Comparison of ENCODE assay signal across 8 cellular contexts in genomic region chr9:111399772-111400563, GRCh38.
A peak's percentile ranks its signal among the peaks of the same experiment; 100 is the strongest.
DNase-seq lines count a peak whose midpoint lies in the region; ATAC-seq and TF ChIP-seq lines count a peak whose summit lies in the region.

No MANE protein-coding gene starts in this region.

- H3K36me3 Mint-ChIP-seq in activated CD8-positive, alpha-beta T cell treated with anti-CD3 and anti-CD28 coated beads, Interleukin-2, amount 10 ng/mL, durations not matched to agents 7 days and 5 days (ENCODE audit: low read depth): peaks cover 73% of the 10 kb centered on the region

- intact Hi-C loops in lower lobe of right lung (cut with DNase I): no loop called here

- DNase-seq in GM06990 (ENCODE audit: extremely low read depth, insufficient read length) (no peak), HuH-7 (ENCODE audit: low spot score) (peak; percentile 42), lower lobe of right lung (no peak), NOMO-1 (lab: John Stamatoyannopoulos, UW; ENCODE audit: unreplicated experiment in 2 of 2) (no peak)
- no peak for DNase-seq in activated CD8-positive, alpha-beta T cell treated with anti-CD3 and anti-CD28 coated beads, Interleukin-2, amount 10 ng/mL, durations not matched to agents 7 days and 5 days
- no peak for DNase-seq in effector memory CD4-positive, alpha-beta T cell
- DNase-seq in activated effector memory CD4-positive, alpha-beta T cell treated with Interleukin-2 at 50 U/mL for 16 hours: no peak

- no peak overlapping the region for H3K4me3 Mint-ChIP-seq in activated CD8-positive, alpha-beta T cell treated with anti-CD3 and anti-CD28 coated beads, Interleukin-2, amount 10 ng/mL, durations not matched to agents 7 days and 5 days

- H3K4me1 Mint-ChIP-seq in activated CD8-positive, alpha-beta T cell treated with anti-CD3 and anti-CD28 coated beads, Interleukin-2, amount 10 ng/mL, durations not matched to agents 7 days and 5 days (ENCODE audit: low read depth): peaks cover under 1% of the 10 kb centered on the region

- H3K36me3 ChIP-seq in GM06990 (ENCODE audit: control insufficient read depth, insufficient read depth, low read length) (peaks cover 17% of the 10 kb centered on the region), lower lobe of right lung (peaks cover 74% of the 10 kb centered on the region)
- H3K36me3 ChIP-seq in effector memory CD4-positive, alpha-beta T cell (ENCODE audit: control insufficient read depth, insufficient read depth, low read length): peaks cover 57% of the 10 kb centered on the region

- CTCF ChIA-PET in activated CD8-positive, alpha-beta T cell treated with anti-CD3 and anti-CD28 coated beads, Interleukin-2, amount 10 ng/mL, durations not matched to agents 7 days and 5 days (lab: Charles Lee): interaction anchor here (0.8 kb wide), 1 partner anchor 9 kb away, joined by 3 read pairs; no protein-coding TSS in a partner anchor

- no peaks in the 10 kb centered on the region for H3K4me1 ChIP-seq in lower lobe of right lung
- no peaks in the 10 kb centered on the region for H3K4me1 ChIP-seq in effector memory CD4-positive, alpha-beta T cell (ENCODE audit: control insufficient read depth, insufficient read depth, low read length, poor library complexity, severe bottlenecking)

- peaks cover 17% of the 10 kb centered on the region for H3K9me3 ChIP-seq in lower lobe of right lung
- peaks cover 9% of the 10 kb centered on the region for H3K9me3 ChIP-seq in effector memory CD4-positive, alpha-beta T cell (ENCODE audit: control insufficient read depth, low read length)

- H3K27me3 ChIP-seq in GM06990 (replicated peaks; ENCODE audit: control insufficient read depth, insufficient read depth, low read length): no peaks in the 10 kb centered on the region
- no peaks in the 10 kb centered on the region for H3K27me3 ChIP-seq in lower lobe of right lung (ENCODE audit: low read depth)
- no peaks in the 10 kb centered on the region for H3K27me3 ChIP-seq in effector memory CD4-positive, alpha-beta T cell (replicated peaks; ENCODE audit: control insufficient read depth, insufficient read depth, low read length, poor library complexity, severe bottlenecking)

- no peak overlapping the region for H3K27ac Mint-ChIP-seq in activated CD8-positive, alpha-beta T cell treated with anti-CD3 and anti-CD28 coated beads, Interleukin-2, amount 10 ng/mL, durations not matched to agents 7 days and 5 days

- H3K4me3 ChIP-seq in GM06990 (replicated peaks; ENCODE audit: low read depth, low read length) (no peak overlapping the region), lower lobe of right lung (no peak overlapping the region)
- no peak overlapping the region for H3K4me3 ChIP-seq in effector memory CD4-positive, alpha-beta T cell (ENCODE audit: insufficient read depth, low read depth, low read length, poor library complexity, severe bottlenecking)

- POLR2A ChIA-PET in activated CD8-positive, alpha-beta T cell treated with anti-CD3 and anti-CD28 coated beads, Interleukin-2, amount 10 ng/mL, durations not matched to agents 7 days and 5 days (lab: Charles Lee): no interaction called here

- ATAC-seq in activated CD8-positive, alpha-beta T cell treated with anti-CD3 and anti-CD28 coated beads, Interleukin-2, amount 10 ng/mL, durations not matched to agents 7 days and 5 days: peak; percentile 53
- peak; percentile 66 to 69 for ATAC-seq in lower lobe of right lung
- ATAC-seq in GM18861 (IDR thresholded peaks at IDR 0.05; ENCODE audit: unreplicated experiment): no peak

- H3K9me3 Mint-ChIP-seq in activated CD8-positive, alpha-beta T cell treated with anti-CD3 and anti-CD28 coated beads, Interleukin-2, amount 10 ng/mL, durations not matched to agents 7 days and 5 days (ENCODE audit: insufficient read depth): peaks cover 30% of the 10 kb centered on the region

- TF ChIP-seq CTCF in GM06990 (IDR thresholded peaks at IDR 0.05; ENCODE audit: insufficient read depth, low read length, poor library complexity, severe bottlenecking) (peak; percentile 58), lower lobe of right lung (IDR thresholded peaks at IDR 0.05) (peak; percentile 31)

- H3K27ac ChIP-seq in lower lobe of right lung: no peak overlapping the region
- no peak overlapping the region for H3K27ac ChIP-seq in effector memory CD4-positive, alpha-beta T cell (ENCODE audit: insufficient read depth, low read length, poor library complexity, severe bottlenecking)

- H3K27me3 Mint-ChIP-seq in activated CD8-positive, alpha-beta T cell treated with anti-CD3 and anti-CD28 coated beads, Interleukin-2, amount 10 ng/mL, durations not matched to agents 7 days and 5 days (ENCODE audit: low read depth): no peaks in the 10 kb centered on the region
